Comparison of ENCODE assay signal across 1 cellular context in genomic region chr3:185332026-185332735, GRCh38.
TF ChIP-seq lines count a peak whose summit lies in the region.

No MANE protein-coding gene starts in this region.

TF ChIP-seq in HEK293, 187 proteins besides CTCF, POLR2A, EP300 and RAD21 (continued from another document):
- TF ChIP-seq, protein P1, sequence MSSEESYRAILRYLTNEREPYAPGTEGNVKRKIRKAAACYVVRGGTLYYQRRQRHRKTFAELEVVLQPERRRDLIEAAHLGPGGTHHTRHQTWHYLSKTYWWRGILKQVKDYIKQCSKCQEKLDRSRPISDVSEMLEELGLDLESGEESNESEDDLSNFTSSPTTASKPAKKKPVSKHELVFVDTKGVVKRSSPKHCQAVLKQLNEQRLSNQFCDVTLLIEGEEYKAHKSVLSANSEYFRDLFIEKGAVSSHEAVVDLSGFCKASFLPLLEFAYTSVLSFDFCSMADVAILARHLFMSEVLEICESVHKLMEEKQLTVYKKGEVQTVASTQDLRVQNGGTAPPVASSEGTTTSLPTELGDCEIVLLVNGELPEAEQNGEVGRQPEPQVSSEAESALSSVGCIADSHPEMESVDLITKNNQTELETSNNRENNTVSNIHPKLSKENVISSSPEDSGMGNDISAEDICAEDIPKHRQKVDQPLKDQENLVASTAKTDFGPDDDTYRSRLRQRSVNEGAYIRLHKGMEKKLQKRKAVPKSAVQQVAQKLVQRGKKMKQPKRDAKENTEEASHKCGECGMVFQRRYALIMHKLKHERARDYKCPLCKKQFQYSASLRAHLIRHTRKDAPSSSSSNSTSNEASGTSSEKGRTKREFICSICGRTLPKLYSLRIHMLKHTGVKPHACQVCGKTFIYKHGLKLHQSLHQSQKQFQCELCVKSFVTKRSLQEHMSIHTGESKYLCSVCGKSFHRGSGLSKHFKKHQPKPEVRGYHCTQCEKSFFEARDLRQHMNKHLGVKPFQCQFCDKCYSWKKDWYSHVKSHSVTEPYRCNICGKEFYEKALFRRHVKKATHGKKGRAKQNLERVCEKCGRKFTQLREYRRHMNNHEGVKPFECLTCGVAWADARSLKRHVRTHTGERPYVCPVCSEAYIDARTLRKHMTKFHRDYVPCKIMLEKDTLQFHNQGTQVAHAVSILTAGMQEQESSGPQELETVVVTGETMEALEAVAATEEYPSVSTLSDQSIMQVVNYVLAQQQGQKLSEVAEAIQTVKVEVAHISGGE (tag by site-specific recombination; conservative IDR thresholded peaks at IDR 0.05; ENCODE audit: low read depth) = no peak
- peak; percentile 33; the same call in 1 of the 2 replicates for TF ChIP-seq ZNF394 (tag by site-specific recombination; IDR thresholded peaks at IDR 0.05; ENCODE audit: borderline replicate concordance)
- TF ChIP-seq ZNF202 (tag by site-specific recombination; IDR thresholded peaks at IDR 0.05; ENCODE audit: borderline replicate concordance) = no peak
- TF ChIP-seq, protein P2, sequence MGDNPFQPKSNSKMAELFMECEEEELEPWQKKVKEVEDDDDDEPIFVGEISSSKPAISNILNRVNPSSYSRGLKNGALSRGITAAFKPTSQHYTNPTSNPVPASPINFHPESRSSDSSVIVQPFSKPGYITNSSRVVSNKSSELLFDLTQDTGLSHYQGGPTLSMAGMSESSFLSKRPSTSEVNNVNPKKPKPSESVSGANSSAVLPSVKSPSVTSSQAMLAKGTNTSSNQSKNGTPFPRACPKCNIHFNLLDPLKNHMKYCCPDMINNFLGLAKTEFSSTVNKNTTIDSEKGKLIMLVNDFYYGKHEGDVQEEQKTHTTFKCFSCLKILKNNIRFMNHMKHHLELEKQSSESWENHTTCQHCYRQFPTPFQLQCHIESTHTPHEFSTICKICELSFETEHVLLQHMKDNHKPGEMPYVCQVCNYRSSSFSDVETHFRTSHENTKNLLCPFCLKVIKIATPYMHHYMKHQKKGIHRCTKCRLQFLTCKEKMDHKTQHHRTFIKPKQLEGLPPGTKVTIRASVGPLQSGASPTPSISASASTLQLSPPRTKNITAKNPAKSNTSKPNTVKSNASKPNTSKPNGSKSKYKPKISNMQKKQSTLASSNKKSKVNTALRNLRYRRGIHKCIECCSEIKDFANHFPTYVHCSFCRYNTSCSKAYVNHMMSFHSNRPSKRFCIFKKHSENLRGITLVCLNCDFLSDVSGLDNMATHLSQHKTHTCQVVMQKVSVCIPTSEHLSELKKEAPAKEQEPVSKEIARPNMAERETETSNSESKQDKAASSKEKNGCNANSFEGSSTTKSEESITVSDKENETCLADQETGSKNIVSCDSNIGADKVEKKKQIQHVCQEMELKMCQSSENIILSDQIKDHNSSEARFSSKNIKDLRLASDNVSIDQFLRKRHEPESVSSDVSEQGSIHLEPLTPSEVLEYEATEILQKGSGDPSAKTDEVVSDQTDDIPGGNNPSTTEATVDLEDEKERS (tag by site-specific recombination; IDR thresholded peaks at IDR 0.05) = no peak
- 0 out of 2 replicates have a peak, but pooled peaks have one; percentile 17 for TF ChIP-seq ZSCAN30 (tag by site-specific recombination; IDR thresholded peaks at IDR 0.05)
- TF ChIP-seq ZNF423 (tag by site-specific recombination; IDR thresholded peaks at IDR 0.05) = no peak
- peak; percentile 100 for TF ChIP-seq ZNF664 (tag by site-specific recombination; IDR thresholded peaks at IDR 0.05)
- TF ChIP-seq ZIC2 (tag by site-specific recombination; IDR thresholded peaks at IDR 0.05) = no peak
- peak; percentile 78 for TF ChIP-seq SCRT2 (tag by site-specific recombination; IDR thresholded peaks at IDR 0.05)
- no peak for TF ChIP-seq ZNF473 (tag by site-specific recombination; IDR thresholded peaks at IDR 0.05)
- TF ChIP-seq ZNF488 (tag by site-specific recombination; IDR thresholded peaks at IDR 0.05) = no peak
- TF ChIP-seq KLF7 (tag by site-specific recombination; IDR thresholded peaks at IDR 0.05; ENCODE audit: borderline replicate concordance) = no peak
- TF ChIP-seq, protein P3, sequence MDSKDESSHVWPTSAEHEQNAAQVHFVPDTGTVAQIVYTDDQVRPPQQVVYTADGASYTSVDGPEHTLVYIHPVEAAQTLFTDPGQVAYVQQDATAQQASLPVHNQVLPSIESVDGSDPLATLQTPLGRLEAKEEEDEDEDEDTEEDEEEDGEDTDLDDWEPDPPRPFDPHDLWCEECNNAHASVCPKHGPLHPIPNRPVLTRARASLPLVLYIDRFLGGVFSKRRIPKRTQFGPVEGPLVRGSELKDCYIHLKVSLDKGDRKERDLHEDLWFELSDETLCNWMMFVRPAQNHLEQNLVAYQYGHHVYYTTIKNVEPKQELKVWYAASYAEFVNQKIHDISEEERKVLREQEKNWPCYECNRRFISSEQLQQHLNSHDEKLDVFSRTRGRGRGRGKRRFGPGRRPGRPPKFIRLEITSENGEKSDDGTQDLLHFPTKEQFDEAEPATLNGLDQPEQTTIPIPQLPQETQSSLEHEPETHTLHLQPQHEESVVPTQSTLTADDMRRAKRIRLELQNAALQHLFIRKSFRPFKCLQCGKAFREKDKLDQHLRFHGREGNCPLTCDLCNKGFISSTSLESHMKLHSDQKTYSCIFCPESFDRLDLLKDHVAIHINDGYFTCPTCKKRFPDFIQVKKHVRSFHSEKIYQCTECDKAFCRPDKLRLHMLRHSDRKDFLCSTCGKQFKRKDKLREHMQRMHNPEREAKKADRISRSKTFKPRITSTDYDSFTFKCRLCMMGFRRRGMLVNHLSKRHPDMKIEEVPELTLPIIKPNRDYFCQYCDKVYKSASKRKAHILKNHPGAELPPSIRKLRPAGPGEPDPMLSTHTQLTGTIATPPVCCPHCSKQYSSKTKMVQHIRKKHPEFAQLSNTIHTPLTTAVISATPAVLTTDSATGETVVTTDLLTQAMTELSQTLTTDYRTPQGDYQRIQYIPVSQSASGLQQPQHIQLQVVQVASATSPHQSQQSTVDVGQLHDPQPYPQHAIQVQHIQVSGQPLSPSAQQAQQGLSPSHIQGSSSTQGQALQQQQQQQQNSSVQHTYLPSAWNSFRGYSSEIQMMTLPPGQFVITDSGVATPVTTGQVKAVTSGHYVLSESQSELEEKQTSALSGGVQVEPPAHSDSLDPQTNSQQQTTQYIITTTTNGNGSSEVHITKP (tag by site-specific recombination; IDR thresholded peaks at IDR 0.05) = peak; percentile 87
- TF ChIP-seq ZEB2 (tag by site-specific recombination; IDR thresholded peaks at IDR 0.05) = 0 out of 2 replicates have a peak, but pooled peaks have one; percentile 28
TF ChIP-seq in HEK293: peak in this region for 16.
